In the genomic region with DNA sequence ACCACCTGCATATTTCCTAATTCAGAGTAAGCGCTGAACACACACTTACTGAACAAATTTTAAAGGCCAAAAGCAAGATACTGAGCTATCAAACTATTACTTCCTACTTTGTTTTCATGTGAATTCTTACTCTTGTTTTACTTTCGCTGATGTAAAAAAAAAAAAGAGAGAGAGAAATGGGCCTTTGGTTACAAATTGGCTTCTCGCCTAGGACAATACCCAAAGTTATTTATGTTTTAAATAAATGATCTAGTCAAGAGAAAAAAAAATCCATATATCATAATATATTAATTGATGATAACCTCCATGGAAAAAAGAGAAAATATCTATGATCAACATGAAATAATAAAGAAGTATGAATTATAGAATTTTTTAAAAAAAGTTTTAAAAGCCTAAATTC, we compare ENCODE assay signal across 1 cellular context.
TF ChIP-seq lines count a peak whose summit lies in the region.

No MANE protein-coding gene starts in this region.

TF ChIP-seq in HepG2, 621 proteins besides CTCF, POLR2A, EP300 and RAD21:
- TF ChIP-seq SAP130 (CRISPR knock-in tag; IDR thresholded peaks at IDR 0.05; ENCODE audit: low read depth) (no peak), ZNF446 (CRISPR knock-in tag; IDR thresholded peaks at IDR 0.05) (no peak), ZFP36L2 (CRISPR knock-in tag; IDR thresholded peaks at IDR 0.05) (no peak), ZNF790 (CRISPR knock-in tag; IDR thresholded peaks at IDR 0.05; ENCODE audit: borderline replicate concordance) (no peak), ISL2 (CRISPR knock-in tag; IDR thresholded peaks at IDR 0.05) (no peak), ZNF205 (CRISPR knock-in tag; IDR thresholded peaks at IDR 0.05) (no peak), ZNF33A (CRISPR knock-in tag; IDR thresholded peaks at IDR 0.05; ENCODE audit: borderline replicate concordance) (no peak), PPARG (CRISPR knock-in tag; conservative IDR thresholded peaks at IDR 0.05) (no peak), AGO2 (optimal IDR thresholded peaks at IDR 0.05; ENCODE audit: low read depth, low read length) (no peak), ZNF616 (CRISPR knock-in tag; IDR thresholded peaks at IDR 0.05; ENCODE audit: low read depth) (no peak), KAT2B (IDR thresholded peaks at IDR 0.05; ENCODE audit: borderline replicate concordance, low read depth, low read length) (no peak), SP2 (CRISPR knock-in tag; IDR thresholded peaks at IDR 0.05) (no peak), JUN (CRISPR knock-in tag; IDR thresholded peaks at IDR 0.05) (no peak), ZNF660 (CRISPR knock-in tag; IDR thresholded peaks at IDR 0.05; ENCODE audit: borderline replicate concordance, low read depth) (no peak), RBM22 (optimal IDR thresholded peaks at IDR 0.05; ENCODE audit: low read length) (no peak), ATM (IDR thresholded peaks at IDR 0.05; ENCODE audit: borderline replicate concordance) (no peak), HOXD1 (CRISPR knock-in tag; IDR thresholded peaks at IDR 0.05) (no peak)
- TF ChIP-seq, protein P1, sequence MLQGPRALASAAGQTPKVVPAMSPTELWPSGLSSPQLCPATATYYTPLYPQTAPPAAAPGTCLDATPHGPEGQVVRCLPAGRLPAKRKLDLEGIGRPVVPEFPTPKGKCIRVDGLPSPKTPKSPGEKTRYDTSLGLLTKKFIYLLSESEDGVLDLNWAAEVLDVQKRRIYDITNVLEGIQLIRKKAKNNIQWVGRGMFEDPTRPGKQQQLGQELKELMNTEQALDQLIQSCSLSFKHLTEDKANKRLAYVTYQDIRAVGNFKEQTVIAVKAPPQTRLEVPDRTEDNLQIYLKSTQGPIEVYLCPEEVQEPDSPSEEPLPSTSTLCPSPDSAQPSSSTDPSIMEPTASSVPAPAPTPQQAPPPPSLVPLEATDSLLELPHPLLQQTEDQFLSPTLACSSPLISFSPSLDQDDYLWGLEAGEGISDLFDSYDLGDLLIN (CRISPR knock-in tag; IDR thresholded peaks at IDR 0.05; ENCODE audit: borderline replicate concordance), result no peak
- TF ChIP-seq, protein P2, sequence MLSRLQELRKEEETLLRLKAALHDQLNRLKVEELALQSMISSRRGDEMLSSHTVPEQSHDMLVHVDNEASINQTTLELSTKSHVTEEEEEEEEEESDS (CRISPR knock-in tag; IDR thresholded peaks at IDR 0.05; ENCODE audit: borderline replicate concordance), result no peak
